ENCODE assay signal across 27 cellular contexts in genomic region chr1:5906966-5907365, GRCh38.
"Had no signal": no experiment of that assay in that cellular context is flagged by ENCODE, and none has a peak within 500 bp of the region (broad histone marks: within the 10 kb centered on the region; RNA-seq: fewer than 3 reads in every experiment).

No MANE protein-coding gene starts in this region.

- H3K9me3 ChIP-seq: colonic mucosa, heart left ventricle, left lung, right atrium auricular region, tibial nerve had no signal

- H3K36me3 ChIP-seq: colonic mucosa had no signal

- H3K27ac Mint-ChIP-seq: activated naive CD8-positive, alpha-beta T cell; activated T-helper 2 cell treated with anti-CD3 and anti-CD28 coated beads, Interferon-gamma antibody, Interleukin-2, Interleukin-4, amounts not matched to agents 10 μg/mL and 5 μg/mL and 100 μg/mL, durations not matched to agents 14 hours and 24 hours and 36 hours; effector memory CD8-positive, alpha-beta T cell; mesothelial cell of epicardium; nephron progenitor cell; T-helper 1 cell treated with Interleukin-12 subunit alpha and Interleukin-12 subunit beta and Interleukin-4 antibody, amounts not matched to agents 30 μg/mL and 1 μg/mL, for 36 hours had no signal

- H3K4me1 Mint-ChIP-seq: naive B cell had no signal

- ATAC-seq: effector memory CD8-positive, alpha-beta T cell; heart left ventricle; left lung had no signal

- H3K4me1 ChIP-seq: colonic mucosa, heart left ventricle, left lung, parathyroid adenoma, right atrium auricular region, tibial nerve had no signal

- H3K27ac ChIP-seq: colonic mucosa, heart left ventricle, left lung, parathyroid adenoma, right atrium auricular region, SK-N-MC, tibial nerve, VCaP had no signal

- H3K9me3 Mint-ChIP-seq: activated T-helper 2 cell treated with anti-CD3 and anti-CD28 coated beads, Interferon-gamma antibody, Interleukin-2, Interleukin-4, amounts not matched to agents 10 μg/mL and 5 μg/mL and 100 μg/mL, durations not matched to agents 14 hours and 24 hours and 36 hours; effector memory CD8-positive, alpha-beta T cell; mesothelial cell of epicardium; naive B cell; nephron progenitor cell; T-helper 1 cell treated with Interleukin-12 subunit alpha and Interleukin-12 subunit beta and Interleukin-4 antibody, amounts not matched to agents 30 μg/mL and 1 μg/mL, for 36 hours had no signal

- H3K4me3 ChIP-seq: colonic mucosa, dorsolateral prefrontal cortex, heart left ventricle, left lung, right atrium auricular region, SK-N-MC, smooth muscle cell, tibial nerve had no signal

- H3K27me3 Mint-ChIP-seq: activated naive CD8-positive, alpha-beta T cell; effector memory CD8-positive, alpha-beta T cell; naive B cell had no signal

- H3K36me3 Mint-ChIP-seq: naive B cell had no signal

- DNase-seq: activated CD4-positive, alpha-beta T cell treated with anti-CD3 and anti-CD28 coated beads for 4 hours; activated CD4-positive, alpha-beta T cell treated with anti-CD3 and anti-CD28 coated beads, Interleukin-2, amount 50 U/mL, for 48 hours; activated naive CD4-positive, alpha-beta T cell treated with Interleukin-2 at 50 U/mL for 16 hours; activated T-cell treated with anti-CD3 and anti-CD28 coated beads, Interleukin-2, amount 50 U/mL, for 48 hours; anterior cingulate cortex; cerebellar nuclear complex; colonic mucosa; effector memory CD8-positive, alpha-beta T cell; hypothalamus; kidney glomerular epithelial cell; naive B cell; nephron progenitor cell; stimulated activated naive CD4-positive, alpha-beta T cell treated with Interleukin-2 at 50 U/mL for 16 hours; T-helper 9 cell had no signal

- H3K27me3 ChIP-seq: colonic mucosa, dorsolateral prefrontal cortex, heart left ventricle, left lung, right atrium auricular region, tibial nerve had no signal

- H3K4me3 Mint-ChIP-seq: activated naive CD8-positive, alpha-beta T cell; effector memory CD8-positive, alpha-beta T cell; mesothelial cell of epicardium; naive B cell; nephron progenitor cell; T-helper 1 cell treated with Interleukin-12 subunit alpha and Interleukin-12 subunit beta and Interleukin-4 antibody, amounts not matched to agents 30 μg/mL and 1 μg/mL, for 36 hours had no signal
